Comparison of ENCODE assay signal across 8 cellular contexts in genomic region chr4:8435656-8436121, GRCh38. TPM values are rescaled to one million over a fixed set of nuclear protein-coding genes. Genes with fewer than 3 reads are reported as not detected.
A peak's percentile ranks its signal among the peaks of the same experiment; 100 is the strongest.
DNase-seq lines count a peak whose midpoint lies in the region; ATAC-seq and TF ChIP-seq lines count a peak whose summit lies in the region.

No MANE protein-coding gene starts in this region.

- DNase-seq in right atrium auricular region (ENCODE audit: low spot score): no peak
- no peak for DNase-seq in cardiac septum (ENCODE audit: low spot score)
- peak; percentile 26 for DNase-seq in activated naive CD8-positive, alpha-beta T cell treated with anti-CD3 and anti-CD28 coated beads for 36 hours
- DNase-seq in naive thymus-derived CD4-positive, alpha-beta T cell: peak in 8 of 9 donors; percentile 12 to 40 (median 21)
- no peak for DNase-seq in caudate nucleus (lab: John Stamatoyannopoulos, UW)
- DNase-seq in DMS53 treated with DMSO at 0.1 percent for 48 hours (lab: John Stamatoyannopoulos, UW; ENCODE audit: unreplicated experiment): no peak
- no peak for DNase-seq in mesenteric fat pad (ENCODE audit: low spot score)

- peak overlapping the region; percentile 62 to 83 for H3K27ac ChIP-seq in right atrium auricular region
- peak overlapping the region; percentile 79 for H3K27ac ChIP-seq in naive thymus-derived CD4-positive, alpha-beta T cell (ENCODE audit: low read depth, low read length)
- no peak overlapping the region for H3K27ac ChIP-seq in caudate nucleus (ENCODE audit: low read depth, low read length)

- H3K4me3 ChIP-seq in right atrium auricular region: peak overlapping the region in 1 of 2 donors; percentile 40
- peak overlapping the region; percentile 64 for H3K4me3 ChIP-seq in naive thymus-derived CD4-positive, alpha-beta T cell (ENCODE audit: low read length)

- ATAC-seq in HG03108 (IDR thresholded peaks at IDR 0.05; ENCODE audit: unreplicated experiment): peak; percentile 34
- peak; percentile 43 for ATAC-seq in naive thymus-derived CD4-positive, alpha-beta T cell

- peaks cover 40% of the 10 kb centered on the region for H3K4me1 Mint-ChIP-seq in activated naive CD8-positive, alpha-beta T cell treated with anti-CD3 and anti-CD28 coated beads for 36 hours
- peaks cover 40 to 69% (median 65%) of the 10 kb centered on the region in 7 donors for H3K4me1 Mint-ChIP-seq in naive thymus-derived CD4-positive, alpha-beta T cell

- intact Hi-C loops in cardiac septum (cut with DNase I): no loop called here
- intact Hi-C loops in naive thymus-derived CD4-positive, alpha-beta T cell (cut with micrococcal nuclease): loop anchor here in 1 of 2 donors (1.0 kb wide), 1 partner anchor 7 kb away; no protein-coding TSS in a partner anchor

- H3K27ac Mint-ChIP-seq in activated naive CD8-positive, alpha-beta T cell treated with anti-CD3 and anti-CD28 coated beads for 36 hours: peak overlapping the region; percentile 88
- peak overlapping the region; percentile 65 to 95 (median 88) for H3K27ac Mint-ChIP-seq in naive thymus-derived CD4-positive, alpha-beta T cell

- POLR2A ChIA-PET in naive thymus-derived CD4-positive, alpha-beta T cell (lab: Charles Lee): no interaction called here

- H3K4me3 Mint-ChIP-seq in activated naive CD8-positive, alpha-beta T cell treated with anti-CD3 and anti-CD28 coated beads for 36 hours: peak overlapping the region; percentile 74
- peak overlapping the region; percentile 71 to 88 (median 83) for H3K4me3 Mint-ChIP-seq in naive thymus-derived CD4-positive, alpha-beta T cell

- peaks cover 7% of the 10 kb centered on the region for H3K9me3 Mint-ChIP-seq in activated naive CD8-positive, alpha-beta T cell treated with anti-CD3 and anti-CD28 coated beads for 36 hours
- peaks cover 0 to 9% (median 0%) of the 10 kb centered on the region in 11 donors for H3K9me3 Mint-ChIP-seq in naive thymus-derived CD4-positive, alpha-beta T cell

- CTCF ChIA-PET in naive thymus-derived CD4-positive, alpha-beta T cell (lab: Charles Lee): no interaction called here

- no peaks in the 10 kb centered on the region for H3K36me3 ChIP-seq in right atrium auricular region
- peaks cover 0 to 1% (median 0%) of the 10 kb centered on the region in 3 experiments for H3K36me3 ChIP-seq in naive thymus-derived CD4-positive, alpha-beta T cell (ENCODE audit: control insufficient read depth in 2 of 3, insufficient read depth in 3 of 3, low read length in 3 of 3)

- TF ChIP-seq CTCF in right atrium auricular region (IDR thresholded peaks at IDR 0.05): no peak

- no peaks in the 10 kb centered on the region for H3K9me3 ChIP-seq in right atrium auricular region
- no peaks in the 10 kb centered on the region for H3K9me3 ChIP-seq in naive thymus-derived CD4-positive, alpha-beta T cell (ENCODE audit: control insufficient read depth in 2 of 3, low read length in 3 of 3)

- no peaks in the 10 kb centered on the region for H3K27me3 ChIP-seq in right atrium auricular region
- H3K27me3 ChIP-seq in naive thymus-derived CD4-positive, alpha-beta T cell (ENCODE audit: control insufficient read depth in 2 of 2, insufficient read depth in 2 of 2, low read length in 2 of 2): no peaks in the 10 kb centered on the region

- no peaks in the 10 kb centered on the region for H3K27me3 Mint-ChIP-seq in activated naive CD8-positive, alpha-beta T cell treated with anti-CD3 and anti-CD28 coated beads for 36 hours
- H3K27me3 Mint-ChIP-seq in naive thymus-derived CD4-positive, alpha-beta T cell: peaks cover 0 to 2% (median 0%) of the 10 kb centered on the region in 5 donors

- H3K36me3 Mint-ChIP-seq in activated naive CD8-positive, alpha-beta T cell treated with anti-CD3 and anti-CD28 coated beads for 36 hours: peaks cover 20% of the 10 kb centered on the region
- peaks cover 0 to 10% (median 8%) of the 10 kb centered on the region in 5 donors for H3K36me3 Mint-ChIP-seq in naive thymus-derived CD4-positive, alpha-beta T cell

- H3K4me1 ChIP-seq in right atrium auricular region: peaks cover 0 to 48% of the 10 kb centered on the region in 2 donors
- H3K4me1 ChIP-seq in naive thymus-derived CD4-positive, alpha-beta T cell (ENCODE audit: control insufficient read depth in 2 of 2, insufficient read depth in 2 of 2, low read length in 2 of 2): peaks cover 22 to 23% of the 10 kb centered on the region in 2 donors

RNA-seq across cellular contexts. Expression of gene ACOX3, which starts 4.8 kb away (rescaled TPM):
- total RNA-seq in right atrium auricular region (10 to 100 TPM; 66.9 to 68.8 TPM), cardiac septum (29.3 TPM), mesenteric fat pad (29.1 TPM)
- total RNA-seq in activated naive CD8-positive, alpha-beta T cell treated with anti-CD3 and anti-CD28 coated beads for 36 hours: 10 to 100 TPM; 13.9 to 16.4 TPM
- total RNA-seq in naive thymus-derived CD4-positive, alpha-beta T cell: 10 to 100 TPM; 10.9 to 20.5 (median 14.8) TPM
- polyA plus RNA-seq in naive thymus-derived CD4-positive, alpha-beta T cell: 10 to 100 TPM; 16.1 to 19.1 TPM

RNA-seq across cellular contexts. Expression of gene TRMT44, which starts 4.9 kb away (rescaled TPM):
- total RNA-seq in right atrium auricular region: 10 to 100 TPM; 10.5 to 11.4 TPM
- total RNA-seq in cardiac septum: 9.0 TPM
- total RNA-seq in activated naive CD8-positive, alpha-beta T cell treated with anti-CD3 and anti-CD28 coated beads for 36 hours: 10 to 100 TPM; 21.9 to 26.6 TPM
- 10 to 100 TPM; 28.5 to 33.7 (median 29.6) TPM for total RNA-seq in naive thymus-derived CD4-positive, alpha-beta T cell
- polyA plus RNA-seq in naive thymus-derived CD4-positive, alpha-beta T cell: 10 to 100 TPM; 13.8 to 21.3 TPM
- 23.3 TPM for total RNA-seq in mesenteric fat pad

Comparison
In these comparisons a context has a peak if more than half of its experiments do, and no peak if none do; other contexts are left out.
1. DNase-seq: peak in activated naive CD8-positive, alpha-beta T cell treated with anti-CD3 and anti-CD28 coated beads for 36 hours (single experiment) and naive thymus-derived CD4-positive, alpha-beta T cell (8 of 9); none in right atrium auricular region (single experiment), cardiac septum (single experiment), caudate nucleus (0 of 61), DMS53 treated with DMSO at 0.1 percent for 48 hours (single experiment) and mesenteric fat pad (single experiment).